In genomic region chr12:67268896-67269631, GRCh38 we compare ENCODE assay signal across 8 cellular contexts. TPM values are rescaled to one million over a fixed set of nuclear protein-coding genes. Genes with fewer than 3 reads are reported as not detected.
DNase-seq lines count a peak whose midpoint lies in the region; ATAC-seq lines count a peak whose summit lies in the region.

Gene CAND1 (plus strand): TSS chr12:67269358. CDS start chr12:67269718, 360 bp downstream.

- no peak within 1 kb of the TSS for H2BK15ac ChIP-seq in mesendoderm (replicated peaks; ENCODE audit: low read depth)

- H3K18ac ChIP-seq in mesendoderm (ENCODE audit: low read length): peak within 1 kb of the TSS; percentile 71

- peak; percentile 99 for DNase-seq in COR-L47 (lab: John Stamatoyannopoulos, UW)
- DNase-seq in NT2/D1 (ENCODE audit: low read depth, low spot score): peak; percentile 95
- peak; percentile 92 for DNase-seq in activated CD8-positive, alpha-beta memory T cell treated with anti-CD3 and anti-CD28 coated beads, Interleukin-2, amount 50 U/mL, for 1 hour (ENCODE audit: extremely low read depth)
- DNase-seq in mesendoderm: peak; percentile 99
- peak; percentile 93 for DNase-seq in stimulated activated CD8-positive, alpha-beta memory T cell treated with anti-CD3 and anti-CD28 coated beads, Interleukin-15, amount 100 ng/mL, for 1 hour (ENCODE audit: low read depth)

- H3K9ac ChIP-seq in HUES48 (ENCODE audit: low read depth, low read length) (peak within 1 kb of the TSS; percentile 92), NT2/D1 (ENCODE audit: insufficient read length, low read depth) (peak within 1 kb of the TSS; percentile 99), endocrine pancreas (ENCODE audit: control insufficient read depth, insufficient read depth, low read length) (peak within 1 kb of the TSS; percentile 54), mesendoderm (ENCODE audit: low read length) (peak within 1 kb of the TSS; percentile 96)

- no peak within 1 kb of the TSS for H2AK5ac ChIP-seq in mesendoderm (ENCODE audit: low read length)

- H3K27me3 ChIP-seq in HUES48 (ENCODE audit: control insufficient read depth, insufficient read depth, low read length): no peaks in the 10 kb centered on the region
- H3K27me3 ChIP-seq in NT2/D1 (ENCODE audit: insufficient read depth, insufficient read length): no peaks in the 10 kb centered on the region
- H3K27me3 ChIP-seq in endocrine pancreas (ENCODE audit: control insufficient read depth, insufficient read depth, low read length): no peaks in the 10 kb centered on the region
- H3K27me3 ChIP-seq in mesendoderm (ENCODE audit: insufficient read depth, low read length, poor library complexity): no peaks in the 10 kb centered on the region

- peak within 1 kb of the TSS; percentile 84 for H3K23ac ChIP-seq in mesendoderm (ENCODE audit: low read length)

- peaks cover 37% of the 10 kb centered on the region for H3K79me2 ChIP-seq in mesendoderm (ENCODE audit: control insufficient read depth, insufficient read depth, low read length)

- no peaks in the 10 kb centered on the region for H3K79me1 ChIP-seq in mesendoderm (ENCODE audit: low read length)

- no peak within 1 kb of the TSS for H4K8ac ChIP-seq in mesendoderm (ENCODE audit: low read depth, low read length)

- H3K4me2 ChIP-seq in mesendoderm (ENCODE audit: low read length): peak within 1 kb of the TSS; percentile 99

- H3K4me1 ChIP-seq in HUES48 (ENCODE audit: control insufficient read depth, insufficient read depth, low read length) (peaks cover 25% of the 10 kb centered on the region), NT2/D1 (ENCODE audit: insufficient read depth, insufficient read length) (no peaks in the 10 kb centered on the region), endocrine pancreas (ENCODE audit: control insufficient read depth, insufficient read depth, low read length) (peaks cover 10% of the 10 kb centered on the region), mesendoderm (ENCODE audit: control insufficient read depth, low read depth, low read length) (no peaks in the 10 kb centered on the region)

- H4K5ac ChIP-seq in mesendoderm (ENCODE audit: low read length): no peak within 1 kb of the TSS

- peak within 1 kb of the TSS; percentile 100 for H3K56ac ChIP-seq in mesendoderm (ENCODE audit: low read length)

- H2BK5ac ChIP-seq in mesendoderm (ENCODE audit: low read length): peak within 1 kb of the TSS; percentile 98

- WGBS in mesendoderm (ENCODE audit: extremely low coverage, insufficient coverage, low lambda C conversion rate): no CpG with 5 or more reads among the region's 61 CpGs

- ATAC-seq in GM21390 (IDR thresholded peaks at IDR 0.05; ENCODE audit: unreplicated experiment): peak; percentile 76

- H3K9me3 ChIP-seq in HUES48 (ENCODE audit: control insufficient read depth, insufficient read depth, low read length) (no peaks in the 10 kb centered on the region), NT2/D1 (ENCODE audit: insufficient read depth, low read length) (no peaks in the 10 kb centered on the region; the same call in 1 of the 2 replicates), endocrine pancreas (ENCODE audit: control insufficient read depth, low read length) (no peaks in the 10 kb centered on the region)

- H3K36me3 ChIP-seq in HUES48 (ENCODE audit: control insufficient read depth, insufficient read depth, low read length) (peaks cover 5% of the 10 kb centered on the region), NT2/D1 (ENCODE audit: insufficient read depth, insufficient read length, low read length) (peaks cover 19% of the 10 kb centered on the region), endocrine pancreas (ENCODE audit: control insufficient read depth, insufficient read depth, low read length) (no peaks in the 10 kb centered on the region), mesendoderm (ENCODE audit: control insufficient read depth, insufficient read depth, low read length) (no peaks in the 10 kb centered on the region)

- H3K27ac ChIP-seq in HUES48 (ENCODE audit: low read depth, low read length): peak within 1 kb of the TSS; percentile 99
- peak within 1 kb of the TSS; percentile 96 for H3K27ac ChIP-seq in mesendoderm (ENCODE audit: low read depth, low read length)

- peak within 1 kb of the TSS; percentile 93 for H3K4me3 ChIP-seq in HUES48 (ENCODE audit: low read depth, low read length)
- peak within 1 kb of the TSS; percentile 97 for H3K4me3 ChIP-seq in NT2/D1 (ENCODE audit: insufficient read length, low read depth)
- peak within 1 kb of the TSS; percentile 98 for H3K4me3 ChIP-seq in endocrine pancreas (ENCODE audit: control insufficient read depth, insufficient read depth, low read length)
- H3K4me3 ChIP-seq in mesendoderm (ENCODE audit: low read length): peak within 1 kb of the TSS; percentile 94

- H3K4ac ChIP-seq in mesendoderm (ENCODE audit: low read depth, low read length): peak within 1 kb of the TSS; percentile 81

- H2BK120ac ChIP-seq in mesendoderm (ENCODE audit: low read depth, low read length): no peak within 1 kb of the TSS

RNA-seq across cellular contexts. Expression of gene CAND1, which starts in this region (rescaled TPM):
- polyA plus RNA-seq in mesendoderm (2013, experiment 1 of 2): 96.8 TPM
- 95.7 TPM for polyA plus RNA-seq in mesendoderm (2013, experiment 2 of 2)

Comparison
In these comparisons a context has a peak if more than half of its experiments do, and no peak if none do; other contexts are left out.
1. Peak in every context shown above with its lines: DNase-seq, ATAC-seq, H3K4me3 ChIP-seq and H3K27ac ChIP-seq.